1 cellular context compared by ENCODE assay signal in the genomic region with DNA sequence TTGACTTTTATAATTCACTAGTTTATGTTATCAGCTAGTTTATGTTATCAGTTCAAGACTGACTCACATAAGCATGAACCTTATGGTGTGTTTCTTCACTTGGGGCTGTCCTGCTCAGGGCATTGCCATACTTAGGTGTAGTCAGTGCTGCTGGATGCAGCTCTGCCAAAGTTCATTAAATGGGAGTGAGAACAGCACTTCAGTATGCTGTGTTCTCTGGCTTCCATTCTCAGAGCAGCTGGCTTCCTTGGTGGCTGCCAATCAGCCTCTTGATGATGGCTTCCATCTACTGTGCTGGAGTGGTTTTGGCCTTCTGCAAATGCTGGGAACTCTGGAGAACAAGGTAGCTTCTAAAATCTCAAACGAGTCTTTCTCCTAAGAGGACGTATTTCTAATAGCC.
TF ChIP-seq lines count a peak whose summit lies in the region.

No MANE protein-coding gene starts in this region.

TF ChIP-seq in IMR-90, 13 proteins besides CTCF, POLR2A, EP300 and RAD21 (continued from another document):
- no peak for TF ChIP-seq RCOR1 (IDR thresholded peaks at IDR 0.05; ENCODE audit: insufficient replicate concordance, low read length)
- TF ChIP-seq MAZ (IDR thresholded peaks at IDR 0.05; ENCODE audit: borderline replicate concordance, low read depth, low read length) = no peak
- TF ChIP-seq SMC3 (IDR thresholded peaks at IDR 0.05; ENCODE audit: low read depth, low read length) = no peak
TF ChIP-seq in IMR-90: peak in this region for 0.
